16 cellular contexts compared by ENCODE assay signal in the genomic region with DNA sequence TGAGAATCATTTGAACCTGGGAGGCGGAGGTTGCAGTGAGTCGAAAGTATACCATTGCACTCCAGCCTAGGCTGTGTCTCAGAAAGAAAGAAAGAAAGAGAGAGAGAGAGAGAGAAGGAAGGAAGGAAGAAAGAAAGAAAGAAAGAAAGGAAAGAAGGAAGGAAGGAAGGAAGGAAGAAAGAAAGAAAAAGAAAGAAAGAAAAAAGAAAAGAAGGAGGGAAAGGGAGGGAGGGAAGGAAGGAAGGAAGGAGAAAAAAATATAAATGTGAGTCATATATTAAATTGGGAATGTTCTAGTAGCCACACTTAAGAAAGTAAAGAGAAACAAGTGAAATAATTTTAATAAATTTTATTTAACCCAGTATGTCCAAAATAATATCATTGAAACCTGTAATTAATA. TPM values are rescaled to one million over a fixed set of nuclear protein-coding genes. Genes with fewer than 3 reads are reported as not detected.
DNase-seq lines count a peak whose midpoint lies in the region; ATAC-seq and TF ChIP-seq lines count a peak whose summit lies in the region.
"Had no signal": no experiment of that assay in that cellular context is flagged by ENCODE, and none has a peak within 500 bp of the region (broad histone marks: within the 10 kb centered on the region; RNA-seq: fewer than 3 reads in every experiment).

No MANE protein-coding gene starts in this region.

- TF ChIP-seq CTCF in GM23338 (conservative IDR thresholded peaks at IDR 0.05; ENCODE audit: low read depth in 2 of 2) = no peak
- no peak for TF ChIP-seq CTCF in RWPE2 (IDR thresholded peaks at IDR 0.05; ENCODE audit: poor library complexity, severe bottlenecking)
- no peak for TF ChIP-seq CTCF in chondrocyte (IDR thresholded peaks at IDR 0.05)
- no peak for TF ChIP-seq CTCF in tibial artery (IDR thresholded peaks at IDR 0.05)

- intact Hi-C loops in tibial artery (cut with DNase I; ENCODE audit: low total_unique reads) = no loop called here

- peaks cover 10% of the 10 kb centered on the region for H3K27me3 ChIP-seq in GM23338 (ENCODE audit: insufficient read depth)
- H3K27me3 ChIP-seq in RWPE2 (ENCODE audit: insufficient read depth, poor library complexity, severe bottlenecking) = no peaks in the 10 kb centered on the region
- H3K27me3 ChIP-seq in tibial artery = peaks cover 0 to 1% of the 10 kb centered on the region in 2 donors
- H3K27me3 ChIP-seq: SJCRH30 had no signal

- peaks cover 4% of the 10 kb centered on the region; the same call in 1 of the 2 replicates for H3K4me1 ChIP-seq in GM23338 (ENCODE audit: insufficient read depth)
- H3K4me1 ChIP-seq in RWPE2 (ENCODE audit: insufficient read depth, poor library complexity, severe bottlenecking) = peaks cover 39% of the 10 kb centered on the region
- peaks cover 0 to 31% (median 16%) of the 10 kb centered on the region in 4 donors for H3K4me1 ChIP-seq in tibial artery

- H3F3A ChIP-seq in GM23338 (replicated peaks; ENCODE audit: low read depth) = no peaks in the 10 kb centered on the region

- H3K36me3 ChIP-seq in GM23338 (ENCODE audit: insufficient read depth) (no peaks in the 10 kb centered on the region), RWPE2 (ENCODE audit: low read depth) (no peaks in the 10 kb centered on the region), tibial artery (peaks cover 0 to 4% (median 0%) of the 10 kb centered on the region in 3 donors)
- H3K36me3 ChIP-seq: BLaER1, SJCRH30 had no signal

- peaks cover 14% of the 10 kb centered on the region for H3K27me3 Mint-ChIP-seq in GM23338 (ENCODE audit: insufficient read depth, low read depth, poor library complexity)
- no peaks in the 10 kb centered on the region for H3K27me3 Mint-ChIP-seq in chondrocyte (ENCODE audit: low read depth)
- H3K27me3 Mint-ChIP-seq in naive thymus-derived CD8-positive, alpha-beta T cell = peaks cover 6 to 38% (median 12%) of the 10 kb centered on the region in 5 donors

- peaks cover 6% of the 10 kb centered on the region for H3K9me3 ChIP-seq in RWPE2 (ENCODE audit: severe bottlenecking)
- H3K9me3 ChIP-seq in tibial artery = no peaks in the 10 kb centered on the region

- no peak overlapping the region for H3K27ac Mint-ChIP-seq in GM23338
- peak overlapping the region; percentile 98 for H3K27ac Mint-ChIP-seq in chondrocyte (ENCODE audit: unreplicated experiment)
- no peak overlapping the region for H3K27ac Mint-ChIP-seq in naive thymus-derived CD8-positive, alpha-beta T cell

- no peak overlapping the region for H3K4me3 ChIP-seq in GM23338
- H3K4me3 ChIP-seq in RWPE2 (ENCODE audit: severe bottlenecking) = no peak overlapping the region
- H3K4me3 ChIP-seq in tibial artery = no peak overlapping the region
- H3K4me3 ChIP-seq: BLaER1, SJCRH30 had no signal

- 0 out of 2 replicates have a peak, but pooled peaks cover 4% of the 10 kb centered on the region for H3K9me2 ChIP-seq in GM23338 (ENCODE audit: insufficient read depth)

- DNase-seq in GM23338 (ENCODE audit: low spot score) (no peak), RWPE2 (ENCODE audit: low spot score) (no peak), chondrocyte (ENCODE audit: low spot score) (no peak), tibial artery (no peak), AML-193 (lab: John Stamatoyannopoulos, UW) (no peak)
- DNase-seq in naive thymus-derived CD8-positive, alpha-beta T cell = no peak
- DNase-seq: CD4-positive, alpha-beta memory T cell; KBM-7; NCI-H1092; NCI-H146; NCI-H2029; NCI-H2227 treated with DMSO at 0.1 percent for 48 hours; NCI-H510A; SJCRH30 had no signal

- no peak overlapping the region for H3K4me2 ChIP-seq in GM23338

- peak overlapping the region; percentile 14; the same call in 1 of the 2 replicates for H2AFZ ChIP-seq in GM23338

- H3K27ac ChIP-seq in GM23338 (ENCODE audit: low read depth) (no peak overlapping the region), RWPE2 (ENCODE audit: poor library complexity, severe bottlenecking) (peak overlapping the region; percentile 98), tibial artery (peak overlapping the region; percentile 77 to 82)
- H3K27ac ChIP-seq: SJCRH30 had no signal

- POLR2A ChIA-PET in naive thymus-derived CD8-positive, alpha-beta T cell (lab: Charles Lee) = no interaction called here

- no peak overlapping the region for H3K4me3 Mint-ChIP-seq in GM23338
- H3K4me3 Mint-ChIP-seq in chondrocyte (ENCODE audit: unreplicated experiment) = no peak overlapping the region
- H3K4me3 Mint-ChIP-seq in naive thymus-derived CD8-positive, alpha-beta T cell = no peak overlapping the region
- H3K4me3 Mint-ChIP-seq: CD4-positive, alpha-beta memory T cell had no signal

- H3K9me3 Mint-ChIP-seq in GM23338 (peaks cover 12% of the 10 kb centered on the region; the same call in 2 of the 3 replicates), chondrocyte (ENCODE audit: low read depth) (peaks cover 3% of the 10 kb centered on the region)
- H3K9me3 Mint-ChIP-seq in naive thymus-derived CD8-positive, alpha-beta T cell = peaks cover 0 to 7% (median 5%) of the 10 kb centered on the region in 9 donors

- 0 out of 3 replicates have a peak, but pooled peaks cover 5% of the 10 kb centered on the region for H3K36me3 Mint-ChIP-seq in GM23338 (ENCODE audit: low read depth)
- no peaks in the 10 kb centered on the region for H3K36me3 Mint-ChIP-seq in chondrocyte (ENCODE audit: low read depth)
- H3K36me3 Mint-ChIP-seq in naive thymus-derived CD8-positive, alpha-beta T cell = peaks cover 0 to 4% (median 0%) of the 10 kb centered on the region in 3 donors
- H3K36me3 Mint-ChIP-seq: CD4-positive, alpha-beta memory T cell had no signal

- ATAC-seq in GM23338 = no peak
- no peak for ATAC-seq in RWPE2 (ENCODE audit: low read depth)
- ATAC-seq in activated CD4-positive, CD25-positive, alpha-beta regulatory T cell treated with anti-CD3 and anti-CD28 coated beads, Interleukin-2, amount 50 U/mL, for 24 hours = no peak
- ATAC-seq in naive thymus-derived CD8-positive, alpha-beta T cell = no peak

- H3K4me1 Mint-ChIP-seq in GM23338 = peaks cover 9% of the 10 kb centered on the region
- peaks cover 53% of the 10 kb centered on the region for H3K4me1 Mint-ChIP-seq in chondrocyte (ENCODE audit: low read depth)
- peaks cover 8 to 25% (median 11%) of the 10 kb centered on the region in 4 donors for H3K4me1 Mint-ChIP-seq in naive thymus-derived CD8-positive, alpha-beta T cell

- H4K20me1 ChIP-seq in GM23338 (replicated peaks; ENCODE audit: insufficient read depth) = no peaks in the 10 kb centered on the region
- H4K20me1 ChIP-seq: BLaER1 had no signal

- no peaks in the 10 kb centered on the region for H3K79me2 ChIP-seq in GM23338 (replicated peaks; ENCODE audit: insufficient read depth)

TF ChIP-seq in GM23338, 12 proteins besides CTCF, POLR2A, EP300 and RAD21 (continues in another document):
- no peak for TF ChIP-seq CREB1 (CRISPR knock-in tag; IDR thresholded peaks at IDR 0.05; ENCODE audit: low read depth)

RNA-seq across cellular contexts. Expression of a gene that starts 16.7 kb away (rescaled TPM):
- total RNA-seq in GM23338 (2014; rRNA removed; shearing (Covaris generic)) = 16.4 and 18.7 TPM in 2 replicates
- 2.9 and 7.7 TPM in 2 replicates for polyA plus RNA-seq in GM23338 (2016; fragmentation: Nextera tagmentation; extraction: Ambion mirVana)
- 12.4 to 30.5 TPM (median 30.1 TPM) in 3 replicates for total RNA-seq in chondrocyte
- 10 to 100 TPM; 24.3 to 24.5 TPM for total RNA-seq in naive thymus-derived CD8-positive, alpha-beta T cell
- polyA plus RNA-seq in naive thymus-derived CD8-positive, alpha-beta T cell = 10 to 100 TPM; 24.5 to 45.4 (median 27.4) TPM
- total RNA-seq: SJCRH30 had no signal
